Comparison of ENCODE assay signal across 12 cellular contexts in genomic region chr3:45607790-45608189, GRCh38. TPM values are rescaled to one million over a fixed set of nuclear protein-coding genes. Genes with fewer than 3 reads are reported as not detected.
DNase-seq lines count a peak whose midpoint lies in the region; ATAC-seq, FAIRE-seq and TF ChIP-seq lines count a peak whose summit lies in the region.
"Had no signal": no experiment of that assay in that cellular context is flagged by ENCODE, and none has a peak within 500 bp of the region (broad histone marks: within the 10 kb centered on the region; RNA-seq: fewer than 3 reads in every experiment).

No MANE protein-coding gene starts in this region.

- peaks cover 15% of the 10 kb centered on the region for H3K4me1 ChIP-seq in cardiac muscle cell (ENCODE audit: low read depth)
- peaks cover 10 to 99% (median 59%) of the 10 kb centered on the region in 6 donors for H3K4me1 ChIP-seq in spleen
- H3K4me1 ChIP-seq in prostate gland (replicated peaks), result peaks cover 10% of the 10 kb centered on the region

- peaks cover 38% of the 10 kb centered on the region for H3K36me3 Mint-ChIP-seq in CD4-positive, alpha-beta T cell (ENCODE audit: low read depth)
- H3K36me3 Mint-ChIP-seq in glutamatergic neuron (ENCODE audit: unreplicated experiment), result no peaks in the 10 kb centered on the region

- H3K27ac ChIP-seq in cardiac muscle cell (peak overlapping the region; percentile 82), spleen (peak overlapping the region in 1 of 8 donors; percentile 24), prostate gland (peak overlapping the region in 1 of 2 donors; percentile 33)
- no peak overlapping the region for H3K27ac ChIP-seq in CD4-positive, alpha-beta T cell (ENCODE audit: low read depth, low read length)
- H3K27ac ChIP-seq: HL-60 had no signal

- ATAC-seq in CD4-positive, alpha-beta T cell (ENCODE audit: poor library complexity), result no peak
- ATAC-seq in HG03520 (IDR thresholded peaks at IDR 0.05; ENCODE audit: unreplicated experiment), result no peak

- TF ChIP-seq POLR2A in H54 (IDR thresholded peaks at IDR 0.05; ENCODE audit: low read depth, low read length) (no peak), spleen (IDR thresholded peaks at IDR 0.05) (no peak), prostate gland (IDR thresholded peaks at IDR 0.05) (no peak)

- H3K9me3 Mint-ChIP-seq in CD4-positive, alpha-beta T cell, result no peaks in the 10 kb centered on the region
- H3K9me3 Mint-ChIP-seq in glutamatergic neuron (ENCODE audit: unreplicated experiment), result peaks cover 9% of the 10 kb centered on the region

- H3K36me3 ChIP-seq in cardiac muscle cell (no peaks in the 10 kb centered on the region), spleen (peaks cover 0 to 70% (median 15%) of the 10 kb centered on the region in 6 donors), prostate gland (no peaks in the 10 kb centered on the region)

- no peak overlapping the region for H3K4me3 Mint-ChIP-seq in CD4-positive, alpha-beta T cell
- no peak overlapping the region for H3K4me3 Mint-ChIP-seq in glutamatergic neuron (ENCODE audit: unreplicated experiment)

- no peak overlapping the region for H3K27ac Mint-ChIP-seq in CD4-positive, alpha-beta T cell
- no peak overlapping the region for H3K27ac Mint-ChIP-seq in glutamatergic neuron (ENCODE audit: unreplicated experiment)

- POLR2A ChIA-PET in CD4-positive, alpha-beta T cell (lab: Charles Lee), result no interaction called here

- peak; percentile 15 for FAIRE-seq in H54 (lab: Jason Lieb, UNC)

- DNase-seq in H54 (ENCODE audit: insufficient read length, low spot score), result peak; percentile 58
- DNase-seq in cardiac muscle cell (ENCODE audit: low read depth in 1 of 2, low spot score in 1 of 2), result peak in 1 of 2 donors; percentile 56
- DNase-seq in spleen, result peak; percentile 48
- no peak for DNase-seq in CD4-positive, alpha-beta T cell
- DNase-seq in prostate gland (ENCODE audit: low spot score), result no peak
- DNase-seq in glutamatergic neuron, result no peak
- DNase-seq: DMS 273 treated with DMSO at 0.1 percent for 48 hours, T-helper 2 cell had no signal

- CTCF ChIA-PET in CD4-positive, alpha-beta T cell (lab: Charles Lee), result no interaction called here

- peaks cover 44% of the 10 kb centered on the region for H3K4me1 Mint-ChIP-seq in CD4-positive, alpha-beta T cell (ENCODE audit: low read depth)
- peaks cover 7% of the 10 kb centered on the region for H3K4me1 Mint-ChIP-seq in glutamatergic neuron (ENCODE audit: low read depth, unreplicated experiment)

- no peaks in the 10 kb centered on the region for H3K27me3 Mint-ChIP-seq in CD4-positive, alpha-beta T cell
- peaks cover 6% of the 10 kb centered on the region for H3K27me3 Mint-ChIP-seq in glutamatergic neuron (ENCODE audit: unreplicated experiment)

- no peaks in the 10 kb centered on the region for H3K27me3 ChIP-seq in cardiac muscle cell
- no peaks in the 10 kb centered on the region for H3K27me3 ChIP-seq in spleen (replicated peaks in 1 of 7)
- no peaks in the 10 kb centered on the region for H3K27me3 ChIP-seq in CD4-positive, alpha-beta T cell (ENCODE audit: control insufficient read depth, insufficient read depth, low read length)
- H3K27me3 ChIP-seq in prostate gland (replicated peaks; ENCODE audit: insufficient read depth), result no peaks in the 10 kb centered on the region

- peak overlapping the region; percentile 27 for H3K4me3 ChIP-seq in WI38 (ENCODE audit: low read depth, low read length)
- no peak overlapping the region for H3K4me3 ChIP-seq in cardiac muscle cell
- no peak overlapping the region for H3K4me3 ChIP-seq in spleen
- no peak overlapping the region for H3K4me3 ChIP-seq in prostate gland
- H3K4me3 ChIP-seq: HAP-1 had no signal

- H3K9me3 ChIP-seq in cardiac muscle cell (ENCODE audit: low read depth), result no peaks in the 10 kb centered on the region
- H3K9me3 ChIP-seq in spleen, result no peaks in the 10 kb centered on the region
- H3K9me3 ChIP-seq in CD4-positive, alpha-beta T cell (ENCODE audit: control insufficient read depth, low read length), result no peaks in the 10 kb centered on the region
- H3K9me3 ChIP-seq in prostate gland, result no peaks in the 10 kb centered on the region
- H3K9me3 ChIP-seq: HAP-1 had no signal

- 34 to 68% (median 50%) methylated on average over 6 of the region's 6 CpGs for WGBS in spleen, 5 donors
- 17% methylated on average over 6 of the region's 6 CpGs for WGBS in prostate gland

- TF ChIP-seq CTCF in WI38 (IDR thresholded peaks at IDR 0.05; ENCODE audit: low read depth, low read length), result no peak
- TF ChIP-seq CTCF in cardiac muscle cell (IDR thresholded peaks at IDR 0.05; ENCODE audit: low read depth, low read length), result no peak
- TF ChIP-seq CTCF in spleen (IDR thresholded peaks at IDR 0.05 in 8 of 11, conservative IDR thresholded peaks at IDR 0.05 in 3 of 11), result no peak
- no peak for TF ChIP-seq CTCF in CD4-positive, alpha-beta T cell (IDR thresholded peaks at IDR 0.05)
- no peak for TF ChIP-seq CTCF in prostate gland (IDR thresholded peaks at IDR 0.05)
- no peak for TF ChIP-seq CTCF in glutamatergic neuron (IDR thresholded peaks at IDR 0.05; ENCODE audit: partially characterized antibody, unreplicated experiment)

- intact Hi-C loops in spleen (cut with DNase I; ENCODE audit: low total_unique reads), result no loop called here
- intact Hi-C loops in CD4-positive, alpha-beta T cell (cut with DNase I, micrococcal nuclease), result no loop called here
- intact Hi-C loops in prostate gland (cut with DNase I), result no loop called here

RNA-seq across cellular contexts. Expression of gene LIMD1, which starts 13.2 kb away (rescaled TPM):
- total RNA-seq in cardiac muscle cell (24.6 and 44.0 TPM in 2 replicates), spleen (10 to 100 TPM; 41.5 to 58.5 (median 49.8) TPM), prostate gland (10 to 100 TPM; 34.2 to 40.2 TPM), glutamatergic neuron (ENCODE audit: unreplicated experiment) (5.2 TPM)
- polyA plus RNA-seq in cardiac muscle cell (19.4 and 30.3 TPM in 2 replicates), spleen (10 to 100 TPM in 1 of 3 donors, 1 to 10 TPM in 2; 5.3 to 15.9 (median 6.5) TPM)
- total RNA-seq in CD4-positive, alpha-beta T cell, result 10 to 100 TPM; 13.6 to 14.8 TPM

Comparison
In these comparisons a context has a peak if more than half of its experiments do, and no peak if none do; other contexts are left out.
1. DNase-seq: peak in H54 (single experiment) and spleen (single experiment); none in CD4-positive, alpha-beta T cell (0 of 10), prostate gland (single experiment) and glutamatergic neuron (single experiment).